ENCODE assay signal across 1 cellular context in genomic region chr5:177601126-177601525, GRCh38.
TF ChIP-seq lines count a peak whose summit lies in the region.

No MANE protein-coding gene starts in this region.

TF ChIP-seq in GM12878, 131 proteins besides CTCF, POLR2A, EP300 and RAD21:
- no peak for TF ChIP-seq E2F8 (IDR thresholded peaks at IDR 0.05; ENCODE audit: low read depth, partially characterized antibody)
- TF ChIP-seq HCFC1 (IDR thresholded peaks at IDR 0.05; ENCODE audit: low read length), result no peak
- no peak for TF ChIP-seq CBX5 (IDR thresholded peaks at IDR 0.05; ENCODE audit: low read depth)
- TF ChIP-seq SRF (IDR thresholded peaks at IDR 0.05; ENCODE audit: low read depth in 2 of 2, low read length in 2 of 2), result no peak
- no peak for TF ChIP-seq HDAC2 (IDR thresholded peaks at IDR 0.05)
- TF ChIP-seq CREM (IDR thresholded peaks at IDR 0.05; ENCODE audit: low read depth), result no peak
- no peak for TF ChIP-seq LARP7 (IDR thresholded peaks at IDR 0.05)
- TF ChIP-seq TARDBP (IDR thresholded peaks at IDR 0.05; ENCODE audit: borderline replicate concordance), result no peak
- no peak for TF ChIP-seq MEF2A (IDR thresholded peaks at IDR 0.05; ENCODE audit: insufficient read depth, low read depth, low read length)
TF ChIP-seq in GM12878: peak in this region for 0.
